In the genomic region with DNA sequence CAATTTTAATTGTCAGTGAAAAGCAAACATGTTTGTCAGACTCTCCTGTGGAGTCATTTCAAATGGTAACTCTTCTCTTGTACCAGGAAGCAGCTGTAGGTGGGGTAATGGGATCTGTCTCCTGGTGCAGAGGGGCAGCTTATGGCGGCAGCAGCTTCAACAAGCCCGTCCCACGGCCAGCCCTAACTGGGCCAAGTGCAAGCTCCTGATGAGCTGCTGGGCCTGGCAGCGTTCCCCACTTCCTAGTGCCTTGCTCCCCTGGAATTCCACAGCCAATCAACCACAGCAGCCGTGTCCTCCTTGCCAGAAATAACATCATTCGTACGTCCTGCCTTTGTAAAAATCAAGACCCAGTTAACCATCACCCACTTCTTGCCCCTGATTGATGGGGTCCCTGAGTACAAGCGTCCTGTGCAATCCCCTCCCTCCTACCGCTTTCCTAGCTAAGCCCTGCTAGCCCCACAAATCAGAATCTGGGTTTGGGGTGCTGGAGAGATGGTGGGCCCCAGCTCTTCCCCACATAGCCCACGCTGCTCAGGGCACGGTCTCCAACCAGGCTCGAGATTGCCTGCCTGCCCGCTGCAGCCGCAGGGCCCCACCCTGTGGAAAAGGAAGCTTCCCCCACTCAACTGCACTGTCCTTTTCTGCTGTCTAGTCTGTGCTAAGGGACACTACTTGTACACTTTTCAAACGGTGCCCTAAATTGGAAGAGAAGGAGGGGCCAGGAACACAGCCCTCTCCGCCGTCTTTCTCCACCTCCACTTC, we compare ENCODE assay signal across 9 cellular contexts.
DNase-seq lines count a peak whose midpoint lies in the region; ATAC-seq and TF ChIP-seq lines count a peak whose summit lies in the region.
"Had no signal": no experiment of that assay in that cellular context is flagged by ENCODE, and none has a peak within 500 bp of the region (broad histone marks: within the 10 kb centered on the region; RNA-seq: fewer than 3 reads in every experiment).

No MANE protein-coding gene starts in this region.

- peak overlapping the region; percentile 94 for H3K4me3 Mint-ChIP-seq in T-helper 2 cell treated with Interferon-gamma antibody and Interleukin-4, amounts not matched to agents 5 μg/mL and 100 μg/mL, for 36 hours

- H3K4me3 ChIP-seq in heart left ventricle (peak overlapping the region in 3 of 12 donors; percentile 45 to 61 (median 57)), coronary artery (no peak overlapping the region), A673 (ENCODE audit: low read depth, low read length, poor library complexity, severe bottlenecking) (no peak overlapping the region)

- H3K27ac ChIP-seq in heart left ventricle (peak overlapping the region in 10 of 12 donors; percentile 13 to 67 (median 60)), coronary artery (peak overlapping the region in 1 of 2 donors; percentile 18), A673 (ENCODE audit: low read depth, low read length, poor library complexity, severe bottlenecking) (no peak overlapping the region)

- TF ChIP-seq CTCF in heart left ventricle (IDR thresholded peaks at IDR 0.05) = no peak
- TF ChIP-seq CTCF in coronary artery (IDR thresholded peaks at IDR 0.05) = no peak
- no peak for TF ChIP-seq CTCF in A673 (conservative IDR thresholded peaks at IDR 0.05; ENCODE audit: low read depth, low read length)

- ATAC-seq in heart left ventricle = peak in 2 of 4 donors; percentile 12 to 38

- intact Hi-C loops in heart left ventricle (cut with DNase I) = loop anchor here in 2 of 10 donors (5.0 to 10.0 kb wide), 2 partner anchors 66 to 732 kb away; a partner anchor contains a TSS
- intact Hi-C loops in A673 (cut with micrococcal nuclease; ENCODE audit: unreplicated experiment) = loop anchor here (10.0 kb wide), 1 partner anchor 232 kb away; no protein-coding TSS in a partner anchor

- no peaks in the 10 kb centered on the region for H3K36me3 ChIP-seq in heart left ventricle
- H3K36me3 ChIP-seq in A673 (ENCODE audit: insufficient read depth, low read length, poor library complexity, severe bottlenecking) = no peaks in the 10 kb centered on the region

- H3K9me3 ChIP-seq in heart left ventricle (no peaks in the 10 kb centered on the region), A673 (ENCODE audit: low read depth, low read length, poor library complexity, severe bottlenecking) (no peaks in the 10 kb centered on the region)

- no peak overlapping the region for H3K27ac Mint-ChIP-seq in T-helper 2 cell treated with Interferon-gamma antibody and Interleukin-4, amounts not matched to agents 5 μg/mL and 100 μg/mL, for 36 hours

- peaks cover 0 to 15% (median 0%) of the 10 kb centered on the region in 9 donors for H3K27me3 ChIP-seq in heart left ventricle
- peaks cover 16% of the 10 kb centered on the region for H3K27me3 ChIP-seq in A673 (replicated peaks; ENCODE audit: insufficient read depth, low read depth, low read length, poor library complexity)

- TF ChIP-seq POLR2A in heart left ventricle (IDR thresholded peaks at IDR 0.05) = no peak

- peaks cover 0 to 43% (median 27%) of the 10 kb centered on the region in 12 donors for H3K4me1 ChIP-seq in heart left ventricle
- no peaks in the 10 kb centered on the region for H3K4me1 ChIP-seq in A673 (ENCODE audit: insufficient read depth, low read length, poor library complexity, severe bottlenecking)

- no peaks in the 10 kb centered on the region for H3K9me3 Mint-ChIP-seq in T-helper 2 cell treated with Interferon-gamma antibody and Interleukin-4, amounts not matched to agents 5 μg/mL and 100 μg/mL, for 36 hours

- no TSS peak for BruUV-seq in A673 (replicated peaks; lab: Mats Ljungman, UMichigan)

- CTCF ChIA-PET in A673 (lab: Charles Lee) = no interaction called here

- no peaks in the 10 kb centered on the region for H3K36me3 Mint-ChIP-seq in T-helper 2 cell treated with Interferon-gamma antibody and Interleukin-4, amounts not matched to agents 5 μg/mL and 100 μg/mL, for 36 hours (ENCODE audit: low read depth)

- DNase-seq in T-helper 2 cell treated with Interferon-gamma antibody and Interleukin-4, amounts not matched to agents 5 μg/mL and 100 μg/mL, for 36 hours (ENCODE audit: low spot score) = no peak
- DNase-seq in T-helper 2 cell (no peak), NCI-H82 (lab: John Stamatoyannopoulos, UW) (peak; percentile 78), heart left ventricle (peak; percentile 67 to 79 (median 73)), renal cortical epithelial cell (ENCODE audit: low read depth) (peak; percentile 30), coronary artery (ENCODE audit: low spot score) (no peak), NCI-H187 treated with DMSO at 0.1 percent for 48 hours (lab: John Stamatoyannopoulos, UW) (no peak), A673 (ENCODE audit: low spot score) (no peak)
- DNase-seq: GOT3 had no signal

- WGBS in heart left ventricle, 4 donors = 47 to 50% (median 50%) methylated on average over 16 to 17 of the region's 17 CpGs

- H3K27me3 Mint-ChIP-seq in T-helper 2 cell treated with Interferon-gamma antibody and Interleukin-4, amounts not matched to agents 5 μg/mL and 100 μg/mL, for 36 hours (ENCODE audit: low read depth) = peaks cover 15% of the 10 kb centered on the region

- POLR2A ChIA-PET in A673 (lab: Charles Lee; ENCODE audit: low non-redundant PET) = no interaction called here

- peaks cover 12% of the 10 kb centered on the region for H3K4me1 Mint-ChIP-seq in T-helper 2 cell treated with Interferon-gamma antibody and Interleukin-4, amounts not matched to agents 5 μg/mL and 100 μg/mL, for 36 hours (ENCODE audit: low read depth)

Comparison
In these comparisons a context has a peak if more than half of its experiments do, and no peak if none do; other contexts are left out.
1. DNase-seq: peak in NCI-H82 (single experiment), heart left ventricle (5 of 5) and renal cortical epithelial cell (single experiment); none in T-helper 2 cell treated with Interferon-gamma antibody and Interleukin-4, amounts not matched to agents 5 μg/mL and 100 μg/mL, for 36 hours (single experiment), T-helper 2 cell (0 of 5), coronary artery (single experiment), NCI-H187 treated with DMSO at 0.1 percent for 48 hours (single experiment) and A673 (single experiment).